ENCODE assay signal across 9 cellular contexts in genomic region chr10:117226813-117227451, GRCh38. TPM values are rescaled to one million over a fixed set of nuclear protein-coding genes. Genes with fewer than 3 reads are reported as not detected.
A peak's percentile ranks its signal among the peaks of the same experiment; 100 is the strongest.
DNase-seq lines count a peak whose midpoint lies in the region; ATAC-seq, FAIRE-seq and TF ChIP-seq lines count a peak whose summit lies in the region.
"Had no signal": no experiment of that assay in that cellular context is flagged by ENCODE, and none has a peak within 500 bp of the region (broad histone marks: within the 10 kb centered on the region; RNA-seq: fewer than 3 reads in every experiment).

No MANE protein-coding gene starts in this region.

- peak; percentile 36; the same call in 1 of the 2 replicates for TF ChIP-seq RAD21 in GM12878 (IDR thresholded peaks at IDR 0.05; ENCODE audit: insufficient read depth, low read depth, low read length)

- peak; percentile 61 for ATAC-seq in GM12878
- peak; percentile 77 for ATAC-seq in mucosa of descending colon
- ATAC-seq in activated T-cell treated with anti-CD3 and anti-CD28 coated beads, Interleukin-2, amount 50 U/mL, for 72 hours (replicated peaks in 1 of 2), result no peak

- BruUV-seq in GM12878 (replicated peaks; lab: Mats Ljungman, UMichigan), result no TSS peak

- RAD21 ChIA-PET in GM12878 (lab: Charles Lee; ENCODE audit: unreplicated experiment), result interaction anchor here (1.0 to 1.6 kb wide), 4 partner anchors 10 to 224 kb away, joined by 3 to 4 read pairs (median 4); no protein-coding TSS in a partner anchor

- in situ Hi-C loops in GM12878 (cut with MboI), result loop anchor here (10.0 kb wide), 1 partner anchor 1008 kb away; no protein-coding TSS in a partner anchor

- no peak overlapping the region for H2AFZ ChIP-seq in GM12878 (ENCODE audit: control insufficient read depth, low read depth, low read length)

- H3K9me3 Mint-ChIP-seq in mesothelial cell of epicardium, result peaks cover 12% of the 10 kb centered on the region
- H3K9me3 Mint-ChIP-seq in activated T-cell treated with anti-CD3 and anti-CD28 coated beads, Interleukin-2, amount 50 U/mL, for 72 hours, result no peaks in the 10 kb centered on the region

- TF ChIP-seq POLR2A in GM12878 (IDR thresholded peaks at IDR 0.05; ENCODE audit: low read depth, low read length), result no peak

- WGBS in GM12878 (ENCODE audit: insufficient coverage, insufficient replicate concordance, low lambda C conversion rate, missing lambda C conversion rate), result 16% methylated on average over 10 of the region's 10 CpGs

- H3K4me1 ChIP-seq in GM12878 (ENCODE audit: control insufficient read depth, insufficient read depth, low read length) (no peaks in the 10 kb centered on the region), mucosa of descending colon (ENCODE audit: low read depth) (no peaks in the 10 kb centered on the region)

- POLR2A ChIA-PET in GM12878 (lab: Charles Lee), result no interaction called here

- peak; percentile 44 for TF ChIP-seq CTCF in LNCaP clone FGC (IDR thresholded peaks at IDR 0.05; ENCODE audit: control insufficient read depth, extremely low read depth, insufficient read depth)
- peak; percentile 47 to 53 (median 47); a peak in 5 of 6 replicates for TF ChIP-seq CTCF in GM12878 (IDR thresholded peaks at IDR 0.05 in 2 of 3, conservative IDR thresholded peaks at IDR 0.05 in 1 of 3; ENCODE audit: control insufficient read depth in 2 of 3, extremely low read depth in 1 of 3, insufficient read depth in 1 of 3, low read depth in 3 of 3, low read length in 3 of 3)
- TF ChIP-seq CTCF in mucosa of descending colon (IDR thresholded peaks at IDR 0.05), result no peak
- no peak for TF ChIP-seq CTCF in mesothelial cell of epicardium (IDR thresholded peaks at IDR 0.05; ENCODE audit: unreplicated experiment)

- CTCF ChIA-PET in GM12878 (lab: Yijun Ruan, JAX), result interaction anchor here (0.8 to 4.7 kb wide), 12 partner anchors 9 to 1015 kb away, joined by 3 to 43 read pairs (median 4); no protein-coding TSS in a partner anchor

- intact Hi-C loops in GM12878 (cut with micrococcal nuclease; ENCODE audit: unreplicated experiment), result no loop called here
- intact Hi-C loops in mucosa of descending colon (cut with DNase I, micrococcal nuclease), result no loop called here

- H3K4me3 Mint-ChIP-seq in mesothelial cell of epicardium, result no peak overlapping the region
- H3K4me3 Mint-ChIP-seq in activated T-cell treated with anti-CD3 and anti-CD28 coated beads, Interleukin-2, amount 50 U/mL, for 72 hours, result no peak overlapping the region

- peaks cover 65% of the 10 kb centered on the region for H3K27me3 Mint-ChIP-seq in mesothelial cell of epicardium (ENCODE audit: low read depth)
- H3K27me3 Mint-ChIP-seq in activated T-cell treated with anti-CD3 and anti-CD28 coated beads, Interleukin-2, amount 50 U/mL, for 72 hours (ENCODE audit: low read depth), result peaks cover 33% of the 10 kb centered on the region

- H3K36me3 ChIP-seq in GM12878 (ENCODE audit: control insufficient read depth in 2 of 2, insufficient read depth in 2 of 2, low read length in 1 of 2), result no peaks in the 10 kb centered on the region
- no peaks in the 10 kb centered on the region for H3K36me3 ChIP-seq in mucosa of descending colon (ENCODE audit: low read depth)

- TF ChIP-seq EP300 in GM12878 (IDR thresholded peaks at IDR 0.05; ENCODE audit: borderline replicate concordance in 1 of 2, control insufficient read depth in 1 of 2, low read depth in 2 of 2, low read length in 2 of 2), result no peak

- SMC1A ChIA-PET in GM12878 (lab: Charles Lee; ENCODE audit: uncharacterized antibody, unreplicated experiment), result interaction anchor here (0.8 to 2.9 kb wide), 7 partner anchors 15 to 222 kb away, joined by 3 to 9 read pairs (median 5); no protein-coding TSS in a partner anchor

- no peak overlapping the region for H3K4me3 ChIP-seq in LNCaP clone FGC (ENCODE audit: low read depth, low read length)
- H3K4me3 ChIP-seq in GM12878, result no peak overlapping the region
- H3K4me3 ChIP-seq in mucosa of descending colon, result no peak overlapping the region

- H3K27ac ChIP-seq in GM12878 (ENCODE audit: control insufficient read depth, insufficient read depth), result no peak overlapping the region

- no peaks in the 10 kb centered on the region; a peak in 1 of 4 replicates for H3K27me3 ChIP-seq in GM12878 (replicated peaks in 1 of 2; ENCODE audit: control insufficient read depth in 2 of 2, insufficient read depth in 2 of 2, low read length in 1 of 2)

- FAIRE-seq in GM12878 (lab: Jason Lieb, UNC), result no peak

- no peaks in the 10 kb centered on the region for H3K9me3 ChIP-seq in GM12878 (replicated peaks; ENCODE audit: control insufficient read depth, insufficient read depth, low read length)
- no peaks in the 10 kb centered on the region for H3K9me3 ChIP-seq in mucosa of descending colon

- no peaks in the 10 kb centered on the region for H3K4me1 Mint-ChIP-seq in mesothelial cell of epicardium
- H3K4me1 Mint-ChIP-seq in activated T-cell treated with anti-CD3 and anti-CD28 coated beads, Interleukin-2, amount 50 U/mL, for 72 hours (ENCODE audit: low read depth), result no peaks in the 10 kb centered on the region

- H3K9ac ChIP-seq in GM12878 (ENCODE audit: control insufficient read depth, insufficient read depth, low read length), result no peak overlapping the region

- no peaks in the 10 kb centered on the region for H3K79me2 ChIP-seq in GM12878 (ENCODE audit: control insufficient read depth, insufficient read depth, low read length)

- no peak overlapping the region for H3K27ac Mint-ChIP-seq in mesothelial cell of epicardium
- no peak overlapping the region for H3K27ac Mint-ChIP-seq in activated T-cell treated with anti-CD3 and anti-CD28 coated beads, Interleukin-2, amount 50 U/mL, for 72 hours

- DNase-seq in stimulated activated CD4-positive, alpha-beta T cell treated with anti-CD3 and anti-CD28 coated beads, Interleukin-15, amount 100 ng/mL, for 24 hours, result peak; percentile 12
- DNase-seq in stimulated activated CD4-positive, alpha-beta T cell treated with anti-CD3 and anti-CD28 coated beads, Interleukin-4, amount 100 ng/mL, for 24 hours, result no peak
- no peak for DNase-seq in LNCaP clone FGC (ENCODE audit: low read depth)
- no peak for DNase-seq in GM12878 (ENCODE audit: low read depth, low spot score)
- DNase-seq in mucosa of descending colon, result peak in 2 of 3 donors; percentile 39 to 66
- no peak for DNase-seq in mesothelial cell of epicardium (ENCODE audit: low spot score in 2 of 2, unreplicated experiment in 2 of 2)
- DNase-seq in activated CD4-positive, CD25-positive, alpha-beta regulatory T cell treated with anti-CD3 and anti-CD28 coated beads, Interleukin-2, amount 50 U/mL, for 72 hours, result no peak
- no peak for DNase-seq in activated T-cell treated with anti-CD3 and anti-CD28 coated beads, Interleukin-2, amount 50 U/mL, for 72 hours

- no peaks in the 10 kb centered on the region for H4K20me1 ChIP-seq in GM12878 (ENCODE audit: control insufficient read depth, insufficient read depth)

- H3K4me2 ChIP-seq in GM12878 (ENCODE audit: control insufficient read depth, insufficient read depth), result no peak overlapping the region

- no peaks in the 10 kb centered on the region for H3K36me3 Mint-ChIP-seq in mesothelial cell of epicardium
- no peaks in the 10 kb centered on the region for H3K36me3 Mint-ChIP-seq in activated T-cell treated with anti-CD3 and anti-CD28 coated beads, Interleukin-2, amount 50 U/mL, for 72 hours (ENCODE audit: insufficient read depth in 2 of 2)

TF ChIP-seq in GM12878, 131 proteins besides CTCF, POLR2A, EP300 and RAD21:
- TF ChIP-seq CHD4 (IDR thresholded peaks at IDR 0.05) (no peak), SMC3 (IDR thresholded peaks at IDR 0.05; ENCODE audit: borderline replicate concordance, low read length) (peak; percentile 31; the same call in 1 of the 2 replicates)

RNA-seq across cellular contexts. Expression of gene SLC18A2, which starts 14.0 kb away (rescaled TPM):
- total RNA-seq in GM12878 (2013; cell fraction: nucleolus; rRNA removed), result not detected in 2 replicates
- under 0.01 and 0.06 TPM in 2 replicates for total RNA-seq in GM12878 (2014; rRNA removed)
- total RNA-seq in GM12878 (2014; rRNA removed; fragmentation: Illumina TruSeq; extraction: Trizol), result not detected in 2 replicates
- total RNA-seq in GM12878 (2021), result not detected in 2 replicates
- polyA plus RNA-seq in GM12878 (2011; ENCODE audit: low read depth), result not detected
- polyA plus RNA-seq in GM12878 (2011; rRNA removed), result not detected in 2 replicates
- 0.01 TPM in 1 of 2 replicates, not detected in the other for polyA plus RNA-seq in GM12878 (2011; cell fraction: cytosol; rRNA removed)
- polyA plus RNA-seq in GM12878 (2011; cell fraction: nucleus; rRNA removed), result 0.03 TPM in 1 of 2 replicates, not detected in the other
- 0.03 and 0.14 TPM in 2 replicates for polyA plus RNA-seq in GM12878 (2012)
- not detected in 2 replicates for polyA plus RNA-seq in GM12878 (2014; fragmentation: Illumina TruSeq; extraction: Trizol)
- 1 to 10 TPM in 1 of 2 experiments, under 1 TPM in 1; 0.75 to 1.1 TPM for polyA plus RNA-seq in GM12878 (2014; fragmentation: Nextera tagmentation; extraction: Ambion mirVana)
- polyA plus RNA-seq in GM12878 (2014; rRNA removed), result not detected in 2 replicates
- polyA plus RNA-seq in GM12878 (2016; fragmentation: Nextera tagmentation; extraction: Ambion mirVana), result under 1 TPM; 0.13 to 0.25 TPM
- not detected in 2 replicates for polyA minus RNA-seq in GM12878 (2011; rRNA and poly(A)+ RNA removed)
- not detected in 2 replicates for polyA minus RNA-seq in GM12878 (2011; cell fraction: cytosol; rRNA and poly(A)+ RNA removed)
- not detected in 2 replicates for polyA minus RNA-seq in GM12878 (2011; cell fraction: nucleus; rRNA and poly(A)+ RNA removed)
- 1 to 10 TPM in 2 of 3 donors, under 1 TPM in 1; 0.29 to 1.9 (median 1.6) TPM for total RNA-seq in mucosa of descending colon
- 0.07 to 0.13 TPM (median 0.09 TPM) in 3 replicates for total RNA-seq in mesothelial cell of epicardium
- under 1 TPM in 1 of 2 donors, not detected in 1; 0.12 TPM for total RNA-seq in activated T-cell treated with anti-CD3 and anti-CD28 coated beads, Interleukin-2, amount 50 U/mL, for 72 hours

RNA-seq across cellular contexts. Expression of gene KCNK18, which starts 29.6 kb away (rescaled TPM):
- not detected in 2 replicates for total RNA-seq in GM12878 (2013; cell fraction: nucleolus; rRNA removed)
- not detected in 2 replicates for total RNA-seq in GM12878 (2014; rRNA removed)
- total RNA-seq in GM12878 (2014; rRNA removed; fragmentation: Illumina TruSeq; extraction: Trizol), result not detected in 2 replicates
- total RNA-seq in GM12878 (2021), result not detected in 2 replicates
- not detected for polyA plus RNA-seq in GM12878 (2011; ENCODE audit: low read depth)
- not detected in 2 replicates for polyA plus RNA-seq in GM12878 (2011; rRNA removed)
- polyA plus RNA-seq in GM12878 (2011; cell fraction: cytosol; rRNA removed), result not detected in 2 replicates
- not detected in 2 replicates for polyA plus RNA-seq in GM12878 (2011; cell fraction: nucleus; rRNA removed)
- not detected in 2 replicates for polyA plus RNA-seq in GM12878 (2012)
- polyA plus RNA-seq in GM12878 (2014; fragmentation: Illumina TruSeq; extraction: Trizol), result not detected in 2 replicates
- not detected for polyA plus RNA-seq in GM12878 (2014; fragmentation: Nextera tagmentation; extraction: Ambion mirVana)
- not detected in 2 replicates for polyA plus RNA-seq in GM12878 (2014; rRNA removed)
- not detected for polyA plus RNA-seq in GM12878 (2016; fragmentation: Nextera tagmentation; extraction: Ambion mirVana)
- polyA minus RNA-seq in GM12878 (2011; rRNA and poly(A)+ RNA removed), result not detected in 2 replicates
- polyA minus RNA-seq in GM12878 (2011; cell fraction: cytosol; rRNA and poly(A)+ RNA removed), result not detected in 2 replicates
- not detected in 2 replicates for polyA minus RNA-seq in GM12878 (2011; cell fraction: nucleus; rRNA and poly(A)+ RNA removed)
- total RNA-seq in mucosa of descending colon, result not detected
- total RNA-seq in mesothelial cell of epicardium, result not detected in 3 replicates
- total RNA-seq in activated T-cell treated with anti-CD3 and anti-CD28 coated beads, Interleukin-2, amount 50 U/mL, for 72 hours, result not detected
- total RNA-seq: skeletal muscle tissue had no signal

Comparison
In these comparisons a context has a peak if more than half of its experiments do, and no peak if none do; other contexts are left out.
1. DNase-seq: peak in stimulated activated CD4-positive, alpha-beta T cell treated with anti-CD3 and anti-CD28 coated beads, Interleukin-15, amount 100 ng/mL, for 24 hours (single experiment) and mucosa of descending colon (2 of 3); none in stimulated activated CD4-positive, alpha-beta T cell treated with anti-CD3 and anti-CD28 coated beads, Interleukin-4, amount 100 ng/mL, for 24 hours (single experiment), LNCaP clone FGC (single experiment), GM12878 (single experiment), mesothelial cell of epicardium (0 of 2), activated CD4-positive, CD25-positive, alpha-beta regulatory T cell treated with anti-CD3 and anti-CD28 coated beads, Interleukin-2, amount 50 U/mL, for 72 hours (single experiment) and activated T-cell treated with anti-CD3 and anti-CD28 coated beads, Interleukin-2, amount 50 U/mL, for 72 hours (0 of 2).
2. CTCF ChIP-seq: peak in LNCaP clone FGC (single experiment) and GM12878 (3 of 3); none in mucosa of descending colon (single experiment) and mesothelial cell of epicardium (single experiment).
3. ATAC-seq: peak in GM12878 (single experiment) and mucosa of descending colon (single experiment); none in activated T-cell treated with anti-CD3 and anti-CD28 coated beads, Interleukin-2, amount 50 U/mL, for 72 hours (0 of 2).